Comparison of ENCODE assay signal across 15 cellular contexts in genomic region chr15:66829551-66830131, GRCh38.
A peak's percentile ranks its signal among the peaks of the same experiment; 100 is the strongest.
DNase-seq lines count a peak whose midpoint lies in the region; ATAC-seq and TF ChIP-seq lines count a peak whose summit lies in the region.
"Had no signal": no experiment of that assay in that cellular context is flagged by ENCODE, and none has a peak within 500 bp of the region (broad histone marks: within the 10 kb centered on the region; RNA-seq: fewer than 3 reads in every experiment).

No MANE protein-coding gene starts in this region.

- H3K36me3 ChIP-seq in heart left ventricle (no peaks in the 10 kb centered on the region), RWPE2 (ENCODE audit: low read depth) (no peaks in the 10 kb centered on the region), skeletal muscle satellite cell (ENCODE audit: insufficient read depth, low read length) (no peaks in the 10 kb centered on the region), left lung (no peaks in the 10 kb centered on the region)
- H3K36me3 ChIP-seq: HAP-1 had no signal

- ATAC-seq in heart left ventricle (no peak), RWPE2 (ENCODE audit: low read depth) (no peak), left lung (no peak)

- no peak for TF ChIP-seq CTCF in heart left ventricle (IDR thresholded peaks at IDR 0.05)
- TF ChIP-seq CTCF in RWPE2 (IDR thresholded peaks at IDR 0.05; ENCODE audit: poor library complexity, severe bottlenecking): no peak
- no peak for TF ChIP-seq CTCF in fibroblast of villous mesenchyme (IDR thresholded peaks at IDR 0.05; ENCODE audit: insufficient read depth, low read depth, low read length)
- no peak for TF ChIP-seq CTCF in left lung (IDR thresholded peaks at IDR 0.05)

- no peaks in the 10 kb centered on the region for H3K9me3 ChIP-seq in heart left ventricle
- H3K9me3 ChIP-seq in RWPE2 (ENCODE audit: severe bottlenecking): no peaks in the 10 kb centered on the region
- H3K9me3 ChIP-seq in skeletal muscle satellite cell (replicated peaks; ENCODE audit: low read length): no peaks in the 10 kb centered on the region
- no peaks in the 10 kb centered on the region for H3K9me3 ChIP-seq in left lung
- H3K9me3 ChIP-seq: Caco-2, HAP-1 had no signal

- H3K4me1 ChIP-seq in heart left ventricle (peaks cover 0 to 35% (median 6%) of the 10 kb centered on the region in 12 donors), RWPE2 (ENCODE audit: insufficient read depth, poor library complexity, severe bottlenecking) (peaks cover 20% of the 10 kb centered on the region), skeletal muscle satellite cell (ENCODE audit: control insufficient read depth, insufficient read depth, low read length) (peaks cover 33% of the 10 kb centered on the region), left lung (peaks cover 0 to 19% of the 10 kb centered on the region in 2 donors)

- H3K4me2 ChIP-seq in skeletal muscle satellite cell (ENCODE audit: low read length): peak overlapping the region; percentile 49

- 84 to 96% (median 87%) methylated on average over 3 to 4 of the region's 4 CpGs for WGBS in heart left ventricle, 4 donors

- H3K27ac ChIP-seq in heart left ventricle: peak overlapping the region in 11 of 12 donors; percentile 31 to 86 (median 69)
- peak overlapping the region; percentile 16 for H3K27ac ChIP-seq in RWPE2 (ENCODE audit: poor library complexity, severe bottlenecking)
- H3K27ac ChIP-seq in left lung: no peak overlapping the region

- TF ChIP-seq POLR2A in heart left ventricle (IDR thresholded peaks at IDR 0.05): no peak

- H3K27me3 ChIP-seq in heart left ventricle (no peaks in the 10 kb centered on the region), RWPE2 (ENCODE audit: insufficient read depth, poor library complexity, severe bottlenecking) (no peaks in the 10 kb centered on the region), skeletal muscle satellite cell (ENCODE audit: control insufficient read depth, insufficient read depth, low read length) (no peaks in the 10 kb centered on the region), left lung (no peaks in the 10 kb centered on the region)

- DNase-seq in heart left ventricle: no peak
- no peak for DNase-seq in cardiac septum (ENCODE audit: low spot score)
- no peak for DNase-seq in RWPE2 (ENCODE audit: low spot score)
- peak; percentile 53 for DNase-seq in fibroblast of villous mesenchyme (ENCODE audit: low read depth)
- DNase-seq in kidney tubule cell (ENCODE audit: low spot score): no peak
- no peak for DNase-seq in left lung
- DNase-seq in NCI-H82 (lab: John Stamatoyannopoulos, UW): no peak
- DNase-seq: Caco-2; NCI-H146; NCI-H2081 treated with DMSO at 0.1 percent for 48 hours; NCI-H524 treated with DMSO at 0.1 percent for 48 hours; NK-92 treated with Interleukin-12 subunit alpha and Interleukin-12 subunit beta, amount 100 ng/mL, for 24 hours; SHP77 had no signal

- H3K9ac ChIP-seq in skeletal muscle satellite cell (ENCODE audit: low read depth, low read length): no peak overlapping the region

- no peak overlapping the region for H3K4me3 ChIP-seq in heart left ventricle
- no peak overlapping the region for H3K4me3 ChIP-seq in RWPE2 (ENCODE audit: severe bottlenecking)
- no peak overlapping the region for H3K4me3 ChIP-seq in fibroblast of villous mesenchyme (ENCODE audit: low read depth, low read length)
- H3K4me3 ChIP-seq in skeletal muscle satellite cell (ENCODE audit: low read length): no peak overlapping the region
- H3K4me3 ChIP-seq in left lung: no peak overlapping the region
- H3K4me3 ChIP-seq: HAP-1 had no signal

- intact Hi-C loops in heart left ventricle (cut with DNase I) (no loop called here), cardiac septum (cut with DNase I) (loop anchor here (2.0 kb wide), 1 partner anchor 19 kb away; no protein-coding TSS in a partner anchor), left lung (cut with DNase I) (no loop called here)

Comparison
In these comparisons a context has a peak if more than half of its experiments do, and no peak if none do; other contexts are left out.
1. H3K27ac ChIP-seq: peak in heart left ventricle (11 of 12) and RWPE2 (single experiment); none in left lung (0 of 2).